Comparison of ENCODE assay signal across 8 cellular contexts in genomic region chr1:85344256-85344694, GRCh38.
DNase-seq lines count a peak whose midpoint lies in the region; ATAC-seq, FAIRE-seq and TF ChIP-seq lines count a peak whose summit lies in the region.

No MANE protein-coding gene starts in this region.

- H3K4me3 ChIP-seq in AG04450 (ENCODE audit: low read depth, low read length) (no peak overlapping the region), keratinocyte (ENCODE audit: control insufficient read depth in 2 of 3, extremely low read depth in 1 of 3, insufficient read depth in 2 of 3, low read depth in 1 of 3, low read length in 3 of 3) (no peak overlapping the region)

- no peak for DNase-seq in AG04450 (ENCODE audit: low read depth, low spot score)
- DNase-seq in HCEC 1CT, result peak; percentile 60
- DNase-seq in amniotic epithelial cell (ENCODE audit: low read depth), result peak; percentile 53
- no peak for DNase-seq in keratinocyte (ENCODE audit: low read depth, low spot score)
- DNase-seq in activated CD8-positive, alpha-beta memory T cell treated with anti-CD3 and anti-CD28 coated beads, Interleukin-2, amount 50 U/mL, for 4 hours, result no peak
- DNase-seq in foreskin melanocyte, result no peak
- DNase-seq in activated CD4-positive, alpha-beta T cell treated with anti-CD3 and anti-CD28 coated beads, Interleukin-2, amount 50 U/mL, for 1 hour, result no peak

- H3K79me2 ChIP-seq in keratinocyte (ENCODE audit: control insufficient read depth, insufficient read depth, low read length), result no peaks in the 10 kb centered on the region

- H3K4me1 ChIP-seq in keratinocyte (ENCODE audit: control insufficient read depth, extremely low read depth, insufficient read depth, low read length), result peaks cover 39% of the 10 kb centered on the region

- H3K27ac ChIP-seq in AG04450 (ENCODE audit: low read depth, low read length) (peak overlapping the region; percentile 69), keratinocyte (ENCODE audit: control insufficient read depth, insufficient read depth, low read length) (peak overlapping the region; percentile 44)

- H3K27me3 ChIP-seq in AG04450 (ENCODE audit: control insufficient read depth, insufficient read depth, low read length), result no peaks in the 10 kb centered on the region
- H3K27me3 ChIP-seq in keratinocyte (ENCODE audit: control insufficient read depth, extremely low read depth, insufficient read depth, low read length), result no peaks in the 10 kb centered on the region

- H3K9ac ChIP-seq in keratinocyte (ENCODE audit: control insufficient read depth, extremely low read depth, insufficient read depth, low read length), result peak overlapping the region; percentile 18

- no peaks in the 10 kb centered on the region for H3K9me1 ChIP-seq in keratinocyte (ENCODE audit: control insufficient read depth, extremely low read depth, insufficient read depth, low read length)

- ATAC-seq in GM18517 (IDR thresholded peaks at IDR 0.05; ENCODE audit: unreplicated experiment), result no peak

- POLR2A ChIA-PET in AG04450 (lab: Yijun Ruan, JAX), result interaction anchor here (0.6 to 1.4 kb wide), 4 partner anchors 29 to 239 kb away, joined by 3 to 4 read pairs (median 4); partner anchors contain the start of gene CCN1

- H2AFZ ChIP-seq in keratinocyte (ENCODE audit: control insufficient read depth, low read length), result peak overlapping the region; percentile 43

- no peak for FAIRE-seq in keratinocyte (lab: Jason Lieb, UNC)

- no peaks in the 10 kb centered on the region for H3K36me3 ChIP-seq in keratinocyte (ENCODE audit: control insufficient read depth in 2 of 2, extremely low read depth in 1 of 2, insufficient read depth in 2 of 2, low read length in 2 of 2)

- H4K20me1 ChIP-seq in keratinocyte (ENCODE audit: control insufficient read depth, extremely low read depth, insufficient read depth, low read length), result no peaks in the 10 kb centered on the region

- dilution Hi-C loops in keratinocyte (cut with MboI; ENCODE audit: extremely low pct_ligation_motif_present, low sequenced_read_pairs), result no loop called here

- TF ChIP-seq CTCF in AG04450 (IDR thresholded peaks at IDR 0.05; ENCODE audit: low read depth, low read length) (peak; percentile 68), keratinocyte (optimal IDR thresholded peaks at IDR 0.05 in 1 of 3, IDR thresholded peaks at IDR 0.05 in 1 of 3, conservative IDR thresholded peaks at IDR 0.05 in 1 of 3; ENCODE audit: extremely low read depth in 1 of 3, insufficient read depth in 2 of 3, low read length in 3 of 3) (peak; percentile 43 to 93 (median 55))

- CTCF ChIA-PET in AG04450 (lab: Charles Lee), result interaction anchor here (0.8 to 2.2 kb wide), 20 partner anchors 11 to 400 kb away, joined by 3 to 19 read pairs (median 4); partner anchors contain the start of gene DDAH1

- H3K9me3 ChIP-seq in AG04450 (ENCODE audit: control insufficient read depth, insufficient read depth, low read length), result no peaks in the 10 kb centered on the region
- H3K9me3 ChIP-seq in keratinocyte (ENCODE audit: control insufficient read depth, low read depth, low read length), result no peaks in the 10 kb centered on the region

- peak overlapping the region; percentile 29 for H3K4me2 ChIP-seq in keratinocyte (ENCODE audit: control insufficient read depth, extremely low read depth, insufficient read depth, low read depth, low read length)

Comparison
In these comparisons a context has a peak if more than half of its experiments do, and no peak if none do; other contexts are left out.
1. DNase-seq: peak in HCEC 1CT (single experiment) and amniotic epithelial cell (single experiment); none in AG04450 (single experiment), keratinocyte (single experiment), activated CD8-positive, alpha-beta memory T cell treated with anti-CD3 and anti-CD28 coated beads, Interleukin-2, amount 50 U/mL, for 4 hours (single experiment), foreskin melanocyte (single experiment) and activated CD4-positive, alpha-beta T cell treated with anti-CD3 and anti-CD28 coated beads, Interleukin-2, amount 50 U/mL, for 1 hour (single experiment).